8 cellular contexts compared by ENCODE assay signal in genomic region chr14:67532606-67532997, GRCh38. TPM values are rescaled to one million over a fixed set of nuclear protein-coding genes. Genes with fewer than 3 reads are reported as not detected.
A peak's percentile ranks its signal among the peaks of the same experiment; 100 is the strongest.
DNase-seq lines count a peak whose midpoint lies in the region; ATAC-seq and TF ChIP-seq lines count a peak whose summit lies in the region.

No MANE protein-coding gene starts in this region.

- intact Hi-C loops in activated B cell treated with CpG ODN at 0.5 μM for 24 hours (cut with micrococcal nuclease) = no loop called here
- intact Hi-C loops in right cardiac atrium (cut with DNase I) = loop anchor here in 1 of 4 donors (5.0 kb wide), 1 partner anchor 35 kb away; no protein-coding TSS in a partner anchor

- no peak overlapping the region for H3K27ac Mint-ChIP-seq in GM23338
- no peak overlapping the region for H3K27ac Mint-ChIP-seq in activated B cell treated with CpG ODN at 0.5 μM for 24 hours

- no peaks in the 10 kb centered on the region for H4K20me1 ChIP-seq in GM23338 (replicated peaks; ENCODE audit: insufficient read depth)

- peak overlapping the region; percentile 95 for H3K4me2 ChIP-seq in GM23338

- H3K36me3 Mint-ChIP-seq in GM23338 (ENCODE audit: low read depth) (no peaks in the 10 kb centered on the region), activated B cell treated with CpG ODN at 0.5 μM for 24 hours (ENCODE audit: low read depth) (no peaks in the 10 kb centered on the region)

- H3K79me2 ChIP-seq in GM23338 (replicated peaks; ENCODE audit: insufficient read depth) = peaks cover 10% of the 10 kb centered on the region; the same call in 1 of the 2 replicates

- ATAC-seq in GM23338 = no peak
- ATAC-seq in activated B cell treated with CpG ODN at 0.5 μM for 24 hours (ENCODE audit: low read depth) = no peak
- ATAC-seq in right cardiac atrium = no peak
- ATAC-seq in GM18870 (IDR thresholded peaks at IDR 0.05; ENCODE audit: unreplicated experiment) = no peak

- H3K27me3 Mint-ChIP-seq in GM23338 (ENCODE audit: insufficient read depth, low read depth, poor library complexity) (peaks cover 19% of the 10 kb centered on the region), activated B cell treated with CpG ODN at 0.5 μM for 24 hours (peaks cover 38% of the 10 kb centered on the region)

- WGBS in right cardiac atrium = 17% methylated on average over 23 of the region's 23 CpGs

- H3K36me3 ChIP-seq in GM23338 (ENCODE audit: insufficient read depth) (no peaks in the 10 kb centered on the region), skeletal muscle tissue (ENCODE audit: control insufficient read depth in 3 of 3, insufficient read depth in 3 of 3, low read length in 3 of 3) (no peaks in the 10 kb centered on the region)

- H3K9me2 ChIP-seq in GM23338 (ENCODE audit: insufficient read depth) = no peaks in the 10 kb centered on the region

- H3K4me3 ChIP-seq in GM23338 (peak overlapping the region; percentile 87), right cardiac atrium (ENCODE audit: low read length) (peak overlapping the region; percentile 44), skeletal muscle tissue (ENCODE audit: low read length in 3 of 3) (peak overlapping the region; percentile 63 to 75 (median 69))

- H3K9me3 Mint-ChIP-seq in GM23338 (no peaks in the 10 kb centered on the region), activated B cell treated with CpG ODN at 0.5 μM for 24 hours (no peaks in the 10 kb centered on the region)

- H3K9ac ChIP-seq in skeletal muscle tissue (ENCODE audit: low read depth in 1 of 3, low read length in 3 of 3) = peak overlapping the region; percentile 59 to 79 (median 70)

- DNase-seq in GM23338 (ENCODE audit: low spot score) = no peak
- DNase-seq in activated B cell treated with CpG ODN at 0.5 μM for 24 hours = no peak
- DNase-seq in right cardiac atrium = no peak
- DNase-seq in GM19238 (ENCODE audit: insufficient read length, low spot score) = no peak
- no peak for DNase-seq in OCI-M1 (lab: John Stamatoyannopoulos, UW)
- DNase-seq in stimulated activated naive CD4-positive, alpha-beta T cell (lab: John Stamatoyannopoulos, UW) = no peak

- H3K9me3 ChIP-seq in right cardiac atrium (ENCODE audit: control insufficient read depth, low read length) (no peaks in the 10 kb centered on the region), skeletal muscle tissue (ENCODE audit: control insufficient read depth in 3 of 3, low read length in 3 of 3) (no peaks in the 10 kb centered on the region)

- POLR2A ChIA-PET in activated B cell treated with CpG ODN at 0.5 μM for 24 hours (lab: Charles Lee) = interaction anchor here (0.6 kb wide), 1 partner anchor 66 kb away, joined by 3 read pairs; no protein-coding TSS in a partner anchor

- peak overlapping the region; percentile 67 for H3K4me3 Mint-ChIP-seq in GM23338
- peak overlapping the region; percentile 64 for H3K4me3 Mint-ChIP-seq in activated B cell treated with CpG ODN at 0.5 μM for 24 hours

- H3K27me3 ChIP-seq in GM23338 (ENCODE audit: insufficient read depth) (peaks cover 12% of the 10 kb centered on the region; the same call in 1 of the 2 replicates), right cardiac atrium (ENCODE audit: control insufficient read depth, insufficient read depth) (no peaks in the 10 kb centered on the region), skeletal muscle tissue (ENCODE audit: control insufficient read depth in 3 of 3, insufficient read depth in 3 of 3, low read length in 3 of 3) (no peaks in the 10 kb centered on the region)

- H3K4me1 Mint-ChIP-seq in GM23338 (peaks cover 13% of the 10 kb centered on the region), activated B cell treated with CpG ODN at 0.5 μM for 24 hours (peaks cover 5% of the 10 kb centered on the region)

- peak overlapping the region; percentile 97 for H2AFZ ChIP-seq in GM23338

- H3F3A ChIP-seq in GM23338 (replicated peaks; ENCODE audit: low read depth) = 0 out of 2 replicates have a peak, but pooled peaks cover 10% of the 10 kb centered on the region

- no peak for TF ChIP-seq CTCF in GM23338 (conservative IDR thresholded peaks at IDR 0.05; ENCODE audit: low read depth in 2 of 2)
- no peak for TF ChIP-seq CTCF in activated B cell treated with CpG ODN at 0.5 μM for 24 hours (IDR thresholded peaks at IDR 0.05)

- H3K4me1 ChIP-seq in GM23338 (ENCODE audit: insufficient read depth) (peaks cover 22% of the 10 kb centered on the region), right cardiac atrium (ENCODE audit: control insufficient read depth, insufficient read depth, low read length) (no peaks in the 10 kb centered on the region), skeletal muscle tissue (ENCODE audit: control insufficient read depth in 3 of 3, insufficient read depth in 3 of 3, low read length in 3 of 3) (peaks cover 0 to 9% (median 6%) of the 10 kb centered on the region in 3 donors)

- CTCF ChIA-PET in activated B cell treated with CpG ODN at 0.5 μM for 24 hours (lab: Charles Lee) = interaction anchor here (1.0 to 1.4 kb wide), 4 partner anchors 38 to 105 kb away, joined by 3 to 5 read pairs (median 4); no protein-coding TSS in a partner anchor

- H3K27ac ChIP-seq in GM23338 (ENCODE audit: low read depth) (no peak overlapping the region), right cardiac atrium (ENCODE audit: low read length) (no peak overlapping the region), skeletal muscle tissue (ENCODE audit: low read depth, low read length) (no peak overlapping the region)

TF ChIP-seq in GM23338, 12 proteins besides CTCF, POLR2A, EP300 and RAD21 (continues in another document):
- TF ChIP-seq REST (IDR thresholded peaks at IDR 0.05; ENCODE audit: unreplicated experiment) (no peak), JUNB (IDR thresholded peaks at IDR 0.05; ENCODE audit: unreplicated experiment) (no peak), ZNF331 (CRISPR knock-in tag; IDR thresholded peaks at IDR 0.05; ENCODE audit: low read depth) (no peak)

RNA-seq across cellular contexts. Expression of gene PLEKHH1, which starts 0.5 kb away (rescaled TPM):
- total RNA-seq in GM23338 (2014; rRNA removed; shearing (Covaris generic)) = 30.6 and 33.9 TPM in 2 replicates
- polyA plus RNA-seq in GM23338 (2016; fragmentation: Nextera tagmentation; extraction: Ambion mirVana) (14.7 and 15.4 TPM in 2 replicates), right cardiac atrium (4.0 TPM)
- total RNA-seq in activated B cell treated with CpG ODN at 0.5 μM for 24 hours (0.20 and 0.61 TPM in 2 replicates), right cardiac atrium (1 to 10 TPM; 2.5 to 6.5 (median 4.2) TPM), skeletal muscle tissue (1.6 TPM)

RNA-seq across cellular contexts. Expression of gene TMEM229B, which starts 44.1 kb away (rescaled TPM):
- total RNA-seq in GM23338 (2014; rRNA removed; shearing (Covaris generic)) = 1.6 and 2.4 TPM in 2 replicates
- polyA plus RNA-seq in GM23338 (2016; fragmentation: Nextera tagmentation; extraction: Ambion mirVana) (0.42 TPM in 1 of 2 replicates, not detected in the other), right cardiac atrium (3.6 TPM)
- total RNA-seq in activated B cell treated with CpG ODN at 0.5 μM for 24 hours (3.3 and 3.7 TPM in 2 replicates), right cardiac atrium (10 to 100 TPM in 1 of 4 donors, 1 to 10 TPM in 3; 1.3 to 11.8 (median 6.6) TPM), skeletal muscle tissue (0.52 TPM)
